Comparison of ENCODE assay signal across 17 cellular contexts in the genomic region with DNA sequence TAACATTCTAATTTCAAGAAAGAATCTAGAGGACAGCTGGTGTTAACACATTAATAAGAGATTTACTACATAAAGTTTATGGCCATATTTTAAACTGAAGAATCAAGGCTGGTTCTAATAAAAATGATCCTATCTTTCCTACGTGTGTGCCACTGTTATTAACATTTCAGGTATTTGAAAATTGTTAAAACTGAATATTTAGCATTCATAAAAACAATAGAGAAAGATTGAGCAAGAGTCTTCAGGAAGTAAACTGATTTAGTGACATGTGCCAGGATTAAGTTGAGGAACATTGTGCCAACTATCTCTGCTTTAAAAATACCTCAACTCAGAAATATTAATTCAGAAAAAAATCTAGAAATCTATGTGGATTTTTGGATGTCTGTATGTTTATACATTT.
DNase-seq lines count a peak whose midpoint lies in the region; ATAC-seq and TF ChIP-seq lines count a peak whose summit lies in the region.
"Had no signal": no experiment of that assay in that cellular context is flagged by ENCODE, and none has a peak within 500 bp of the region (broad histone marks: within the 10 kb centered on the region; RNA-seq: fewer than 3 reads in every experiment).

No MANE protein-coding gene starts in this region.

- intact Hi-C loops in PC-9 (cut with micrococcal nuclease; ENCODE audit: unreplicated experiment): no loop called here

- POLR2A ChIA-PET in PC-9 (lab: Charles Lee; ENCODE audit: unreplicated experiment): no interaction called here

- no peak for DNase-seq in PC-9
- peak; percentile 10 to 36 for DNase-seq in cardiac fibroblast (ENCODE audit: low read depth in 2 of 2)
- DNase-seq in fibroblast of the aortic adventitia (ENCODE audit: low read depth): peak; percentile 1
- no peak for DNase-seq in SKM-1 treated with dmso at 0.1 percent for 144 hours (lab: John Stamatoyannopoulos, UW; ENCODE audit: unreplicated experiment)
- DNase-seq in NCI-H1092 (lab: John Stamatoyannopoulos, UW): no peak
- DNase-seq in neuronal stem cell (ENCODE audit: low spot score): no peak
- DNase-seq: 8988T; ACHN; C1 segment of cervical spinal cord; Calu3; CD4-positive, alpha-beta T cell; DMS79; HCEC 1CT; HFFc6 had no signal

- no peak overlapping the region for H3K4me2 ChIP-seq in PC-9
- no peak overlapping the region for H3K4me2 ChIP-seq in neuronal stem cell (ENCODE audit: insufficient read depth, low read length, poor library complexity, severe bottlenecking)

- H4K20me1 ChIP-seq in PC-9 (ENCODE audit: insufficient read depth): no peaks in the 10 kb centered on the region

- no peaks in the 10 kb centered on the region for H3K9me3 ChIP-seq in PC-9 (ENCODE audit: insufficient read depth, low read depth)
- no peaks in the 10 kb centered on the region for H3K9me3 ChIP-seq in neuronal stem cell (replicated peaks in 1 of 2; ENCODE audit: control insufficient read depth in 2 of 2, insufficient read depth in 1 of 2, low read depth in 1 of 2, low read length in 2 of 2)

- H3F3A ChIP-seq in PC-9 (ENCODE audit: insufficient read depth, low read depth): no peaks in the 10 kb centered on the region

- H4K91ac ChIP-seq in neuronal stem cell (ENCODE audit: low read depth, low read length, poor library complexity): no peak overlapping the region

- H3K9me2 ChIP-seq in PC-9 (ENCODE audit: insufficient read depth): no peaks in the 10 kb centered on the region

- H3K4me1 ChIP-seq in ACC112 (ENCODE audit: control insufficient read depth, insufficient read depth, low read length, unreplicated experiment) (peaks cover 6% of the 10 kb centered on the region), PC-9 (replicated peaks; ENCODE audit: insufficient read depth) (no peaks in the 10 kb centered on the region), neuronal stem cell (ENCODE audit: control insufficient read depth in 2 of 2, insufficient read depth in 1 of 2, low read depth in 1 of 2, low read length in 2 of 2) (no peaks in the 10 kb centered on the region)

- ATAC-seq in GM18873 (IDR thresholded peaks at IDR 0.05; ENCODE audit: low FRiP score, unreplicated experiment): no peak
- ATAC-seq: HepG2 had no signal

- no peak overlapping the region for H3K9ac ChIP-seq in neuronal stem cell (ENCODE audit: low read depth, low read length, poor library complexity)

- CTCF ChIA-PET in PC-9 (lab: Charles Lee): no interaction called here

- H2BK120ac ChIP-seq in neuronal stem cell (ENCODE audit: low read depth, low read length): no peak overlapping the region

- H3K18ac ChIP-seq in neuronal stem cell (ENCODE audit: low read length): no peak overlapping the region

- no peak overlapping the region for H2BK15ac ChIP-seq in neuronal stem cell (ENCODE audit: low read length)

- no peak overlapping the region for H3K23ac ChIP-seq in neuronal stem cell (ENCODE audit: low read depth, low read length, poor library complexity)

- H2AK5ac ChIP-seq in neuronal stem cell (ENCODE audit: low read depth, low read length): no peak overlapping the region

- H2AFZ ChIP-seq in ACC112 (ENCODE audit: low read length, unreplicated experiment) (peak overlapping the region; percentile 66), PC-9 (peak overlapping the region; percentile 23; the same call in 1 of the 2 replicates), neuronal stem cell (ENCODE audit: low read length) (no peak overlapping the region)

- no peak overlapping the region for H3K14ac ChIP-seq in neuronal stem cell (ENCODE audit: low read length)

- no peaks in the 10 kb centered on the region for H3K79me2 ChIP-seq in ACC112 (ENCODE audit: control insufficient read depth, insufficient read depth, low read length, unreplicated experiment)
- H3K79me2 ChIP-seq in PC-9 (ENCODE audit: low read depth): no peaks in the 10 kb centered on the region

- H4K8ac ChIP-seq in neuronal stem cell (ENCODE audit: low read depth, low read length): no peak overlapping the region

- BruUV-seq in PC-9 (replicated peaks; lab: Mats Ljungman, UMichigan): no TSS peak

- H3K27me3 ChIP-seq in ACC112 (ENCODE audit: insufficient read depth, low read length) (no peaks in the 10 kb centered on the region), PC-9 (ENCODE audit: insufficient read depth, low read depth) (no peaks in the 10 kb centered on the region), neuronal stem cell (ENCODE audit: control insufficient read depth in 3 of 3, insufficient read depth in 3 of 3, low read depth in 1 of 3, low read length in 3 of 3) (no peaks in the 10 kb centered on the region)

- no peak overlapping the region for H2BK5ac ChIP-seq in neuronal stem cell (ENCODE audit: low read length)

- WGBS in neuronal stem cell (ENCODE audit: extremely low coverage in 2 of 2, insufficient read length in 2 of 2, insufficient replicate concordance in 1 of 2), 2 donors: no CpG with 5 or more reads among the region's 1 CpG

- H3K27ac ChIP-seq in ACC112 (ENCODE audit: low read depth, low read length) (peak overlapping the region; percentile 55), PC-9 (no peak overlapping the region), neuronal stem cell (replicated peaks; ENCODE audit: low read length) (no peak overlapping the region)

- no peak overlapping the region for H2BK12ac ChIP-seq in neuronal stem cell (ENCODE audit: low read length)

- H3K36me3 ChIP-seq in ACC112 (ENCODE audit: insufficient read depth, low read length): no peaks in the 10 kb centered on the region
- H3K36me3 ChIP-seq in PC-9 (ENCODE audit: low read depth): no peaks in the 10 kb centered on the region
- no peaks in the 10 kb centered on the region for H3K36me3 ChIP-seq in neuronal stem cell (replicated peaks in 1 of 2; ENCODE audit: control insufficient read depth in 2 of 2, insufficient read depth in 2 of 2, low read length in 2 of 2)

- H3K4ac ChIP-seq in neuronal stem cell (ENCODE audit: low read length): no peak overlapping the region

- no peak for TF ChIP-seq CTCF in PC-9 (conservative IDR thresholded peaks at IDR 0.05)
- no peak for TF ChIP-seq CTCF in cardiac fibroblast (IDR thresholded peaks at IDR 0.05; ENCODE audit: low read depth, low read length)
- no peak for TF ChIP-seq CTCF in fibroblast of the aortic adventitia (IDR thresholded peaks at IDR 0.05; ENCODE audit: insufficient read depth, low read length)

- H3K4me3 ChIP-seq in ACC112 (ENCODE audit: low read depth, low read length) (no peak overlapping the region; the same call in 1 of the 2 replicates), PC-9 (no peak overlapping the region), cardiac fibroblast (replicated peaks in 1 of 2; ENCODE audit: low read depth in 2 of 2, low read length in 2 of 2) (no peak overlapping the region), fibroblast of the aortic adventitia (ENCODE audit: low read depth, low read length) (no peak overlapping the region), neuronal stem cell (ENCODE audit: low read length in 2 of 2) (no peak overlapping the region)

- H3K79me1 ChIP-seq in neuronal stem cell (ENCODE audit: low read depth, low read length): no peaks in the 10 kb centered on the region

Comparison
In these comparisons a context has a peak if more than half of its experiments do, and no peak if none do; other contexts are left out.
1. DNase-seq: peak in cardiac fibroblast (2 of 2) and fibroblast of the aortic adventitia (single experiment); none in PC-9 (0 of 2), SKM-1 treated with dmso at 0.1 percent for 144 hours (single experiment), NCI-H1092 (single experiment) and neuronal stem cell (single experiment).